28 cellular contexts compared by ENCODE assay signal in the genomic region with DNA sequence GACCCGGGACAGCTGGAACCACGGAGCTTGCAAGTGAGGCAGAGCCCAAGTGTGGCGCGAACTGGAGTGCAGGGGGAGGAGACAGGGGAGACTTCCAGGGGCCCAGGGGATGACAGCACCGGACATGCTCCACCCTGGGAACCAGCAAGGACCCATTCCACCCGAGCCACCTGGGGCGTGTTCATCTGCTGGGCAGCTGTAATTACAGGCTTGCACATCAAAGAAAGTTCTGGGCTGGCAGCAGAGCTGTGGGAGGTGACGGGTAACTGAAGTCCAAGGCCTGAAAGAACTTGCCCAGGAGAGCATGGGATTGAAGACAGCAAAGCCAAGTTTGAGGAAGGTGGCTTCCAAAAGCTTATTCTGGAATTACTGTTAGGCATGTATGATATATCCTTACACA. TPM values are rescaled to one million over a fixed set of nuclear protein-coding genes. Genes with fewer than 3 reads are reported as not detected.
DNase-seq lines count a peak whose midpoint lies in the region; ATAC-seq and TF ChIP-seq lines count a peak whose summit lies in the region.
"Had no signal": no experiment of that assay in that cellular context is flagged by ENCODE, and none has a peak within 500 bp of the region (broad histone marks: within the 10 kb centered on the region; RNA-seq: fewer than 3 reads in every experiment).

No MANE protein-coding gene starts in this region.

- no peak overlapping the region for H3K4me3 ChIP-seq in left ventricle myocardium inferior
- H3K4me3 ChIP-seq: ascending aorta, BLaER1, gastroesophageal sphincter, ovary, sigmoid colon, upper lobe of left lung had no signal

- peaks cover 55% of the 10 kb centered on the region for H3K36me3 ChIP-seq in left ventricle myocardium inferior
- H3K36me3 ChIP-seq: ovary had no signal

- peak; percentile 60 for ATAC-seq in left colon
- ATAC-seq in HG03565 (IDR thresholded peaks at IDR 0.05; ENCODE audit: unreplicated experiment): no peak
- ATAC-seq: activated T-cell treated with anti-CD3 and anti-CD28 coated beads, Interleukin-2, amount 50 U/mL, for 72 hours; gastroesophageal sphincter; T-cell had no signal

- intact Hi-C loops in left ventricle myocardium inferior (cut with micrococcal nuclease) (no loop called here), cardiac septum (cut with DNase I) (no loop called here), left colon (cut with DNase I, micrococcal nuclease) (no loop called here)

- DNase-seq in left ventricle myocardium inferior (no peak), cardiac septum (ENCODE audit: low spot score) (no peak), SW480 (ENCODE audit: low spot score) (peak; percentile 91), left colon (no peak), DMS 273 treated with DMSO at 0.1 percent for 48 hours (lab: John Stamatoyannopoulos, UW) (no peak), putamen (ENCODE audit: low spot score) (no peak), NCI-H2107 treated with DMSO at 0.1 percent for 48 hours (lab: John Stamatoyannopoulos, UW; ENCODE audit: unreplicated experiment) (no peak)
- DNase-seq: ACHN; activated naive CD4-positive, alpha-beta T cell treated with anti-CD3 and anti-CD28 coated beads, Interleukin-2, amount 50 U/mL, for 16 hours; activated T-cell treated with anti-CD3 and anti-CD28 coated beads, Interleukin-2, amount 50 U/mL, for 72 hours; cerebellar nuclear complex; H9; kidney; MV-4-11; naive B cell; NCI-H187; NCI-H82; ovary; SHP77; sigmoid colon; stimulated activated CD8-positive, alpha-beta memory T cell treated with anti-CD3 and anti-CD28 coated beads, Interleukin-4, amount 100 ng/mL, for 48 hours; T-cell; upper lobe of left lung had no signal

- TF ChIP-seq CTCF in left ventricle myocardium inferior (IDR thresholded peaks at IDR 0.05; ENCODE audit: borderline replicate concordance): no peak

- no peaks in the 10 kb centered on the region for H3K9me3 ChIP-seq in left ventricle myocardium inferior (replicated peaks)
- H3K9me3 ChIP-seq: ascending aorta, BLaER1, gastroesophageal sphincter, ovary, sigmoid colon, upper lobe of left lung had no signal

- peak overlapping the region; percentile 8 for H3K27ac ChIP-seq in left ventricle myocardium inferior (replicated peaks)
- H3K27ac ChIP-seq: ascending aorta, BLaER1, gastroesophageal sphincter, KMS-11, ovary, sigmoid colon, upper lobe of left lung had no signal

- H3K27me3 ChIP-seq in left ventricle myocardium inferior (ENCODE audit: low read depth): no peaks in the 10 kb centered on the region
- H3K27me3 ChIP-seq: ascending aorta, BLaER1, gastroesophageal sphincter, ovary, sigmoid colon, upper lobe of left lung had no signal

- H3K4me1 ChIP-seq in left ventricle myocardium inferior: peaks cover 48% of the 10 kb centered on the region
- H3K4me1 ChIP-seq: ascending aorta, upper lobe of left lung had no signal

RNA-seq across cellular contexts. Expression of a gene that starts 16.3 kb away (rescaled TPM):
- total RNA-seq in left ventricle myocardium inferior (76.9 TPM), cardiac septum (60.0 TPM), left colon (10 to 100 TPM; 35.4 to 39.9 TPM)

RNA-seq across cellular contexts. Expression of a gene that starts 40.7 kb away (rescaled TPM):
- total RNA-seq in left ventricle myocardium inferior (16.2 TPM), cardiac septum (20.1 TPM), left colon (10 to 100 TPM; 40.7 to 45.2 TPM)
